In the genomic region with DNA sequence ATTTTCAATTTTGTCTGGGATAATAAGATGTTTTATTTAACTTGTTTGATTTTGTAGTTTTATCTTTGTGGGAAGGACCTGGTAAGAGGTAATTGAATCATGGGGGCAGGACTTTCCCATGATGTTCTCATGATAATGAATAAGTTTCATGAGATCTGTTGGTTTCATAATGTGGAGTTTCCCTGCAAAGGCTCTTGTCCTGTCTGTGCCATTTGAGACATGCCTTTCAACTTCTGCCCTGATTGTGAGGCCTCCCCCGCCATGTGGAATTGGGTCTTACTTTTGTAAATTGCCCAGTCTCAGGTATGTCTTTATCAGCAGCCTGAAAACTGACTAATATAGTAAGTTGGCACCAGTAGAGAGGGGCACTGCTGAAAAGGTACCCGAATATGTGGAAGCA, we compare ENCODE assay signal across 29 cellular contexts.
"Had no signal": no experiment of that assay in that cellular context is flagged by ENCODE, and none has a peak within 500 bp of the region (broad histone marks: within the 10 kb centered on the region; RNA-seq: fewer than 3 reads in every experiment).

No MANE protein-coding gene starts in this region.

- H3K9me3 ChIP-seq: gastrocnemius medialis had no signal

- H3K4me3 Mint-ChIP-seq: activated CD4-positive, alpha-beta memory T cell treated with anti-CD3 and anti-CD28 coated beads for 36 hours; activated CD4-positive, alpha-beta T cell treated with anti-CD3 and anti-CD28 coated beads for 36 hours; activated CD4-positive, alpha-beta T cell treated with anti-CD3 and anti-CD28 coated beads, Interleukin-2, amount 10 ng/mL, durations not matched to agents 24 days and 14 days; activated CD8-positive, alpha-beta memory T cell treated with anti-CD3 and anti-CD28 coated beads, Interleukin-2, amount 10 ng/mL, durations not matched to agents 7 days and 5 days; activated CD8-positive, alpha-beta T cell treated with anti-CD3 and anti-CD28 coated beads, Interleukin-2, amount 10 ng/mL, durations not matched to agents 7 days and 5 days; activated naive CD4-positive, alpha-beta T cell treated with anti-CD3 and anti-CD28 coated beads, Interleukin-2, amount 10 ng/mL, durations not matched to agents 7 days and 5 days; activated naive CD8-positive, alpha-beta T cell treated with anti-CD3 and anti-CD28 coated beads, Interleukin-2, amount 10 ng/mL, durations not matched to agents 7 days and 5 days; activated T-cell treated with anti-CD3 and anti-CD28 coated beads, Interleukin-2, amount 50 U/mL, for 72 hours; effector memory CD8-positive, alpha-beta T cell had no signal

- H3K4me1 ChIP-seq: gastrocnemius medialis had no signal

- FAIRE-seq: astrocyte had no signal

- H3K9me3 Mint-ChIP-seq: effector memory CD8-positive, alpha-beta T cell had no signal

- H3K4me1 Mint-ChIP-seq: activated CD4-positive, alpha-beta T cell treated with anti-CD3 and anti-CD28 coated beads, Interleukin-2, amount 10 ng/mL, durations not matched to agents 24 days and 14 days; activated CD8-positive, alpha-beta memory T cell treated with anti-CD3 and anti-CD28 coated beads, Interleukin-2, amount 10 ng/mL, durations not matched to agents 7 days and 5 days; activated naive CD4-positive, alpha-beta T cell treated with anti-CD3 and anti-CD28 coated beads, Interleukin-2, amount 10 ng/mL, durations not matched to agents 7 days and 5 days; activated naive CD8-positive, alpha-beta T cell treated with anti-CD3 and anti-CD28 coated beads, Interleukin-2, amount 10 ng/mL, durations not matched to agents 7 days and 5 days had no signal

- H3K27me3 ChIP-seq: brain microvascular endothelial cell, gastrocnemius medialis had no signal

- H3K27ac Mint-ChIP-seq: activated CD4-positive, alpha-beta memory T cell treated with anti-CD3 and anti-CD28 coated beads for 36 hours; activated CD4-positive, alpha-beta T cell treated with anti-CD3 and anti-CD28 coated beads for 36 hours; activated CD4-positive, alpha-beta T cell treated with anti-CD3 and anti-CD28 coated beads, Interleukin-2, amount 10 ng/mL, durations not matched to agents 24 days and 14 days; activated CD8-positive, alpha-beta memory T cell treated with anti-CD3 and anti-CD28 coated beads, Interleukin-2, amount 10 ng/mL, durations not matched to agents 7 days and 5 days; activated CD8-positive, alpha-beta T cell treated with anti-CD3 and anti-CD28 coated beads, Interleukin-2, amount 10 ng/mL, durations not matched to agents 7 days and 5 days; activated naive CD4-positive, alpha-beta T cell treated with anti-CD3 and anti-CD28 coated beads, Interleukin-2, amount 10 ng/mL, durations not matched to agents 7 days and 5 days; activated naive CD4-positive, alpha-beta T cell treated with anti-CD3 and anti-CD28 coated beads, Interleukin-2, amount 50 U/mL, for 72 hours; activated naive CD8-positive, alpha-beta T cell treated with anti-CD3 and anti-CD28 coated beads, Interleukin-2, amount 10 ng/mL, durations not matched to agents 7 days and 5 days; activated T-cell treated with anti-CD3 and anti-CD28 coated beads, Interleukin-2, amount 50 U/mL, for 72 hours; effector memory CD8-positive, alpha-beta T cell had no signal

- H3K4me3 ChIP-seq: gastrocnemius medialis had no signal

- H3K36me3 Mint-ChIP-seq: activated CD4-positive, alpha-beta memory T cell treated with anti-CD3 and anti-CD28 coated beads for 36 hours; activated CD8-positive, alpha-beta memory T cell treated with anti-CD3 and anti-CD28 coated beads, Interleukin-2, amount 10 ng/mL, durations not matched to agents 7 days and 5 days; activated naive CD4-positive, alpha-beta T cell treated with anti-CD3 and anti-CD28 coated beads, Interleukin-2, amount 10 ng/mL, durations not matched to agents 7 days and 5 days; activated naive CD8-positive, alpha-beta T cell treated with anti-CD3 and anti-CD28 coated beads, Interleukin-2, amount 10 ng/mL, durations not matched to agents 7 days and 5 days had no signal

- H3K36me3 ChIP-seq: brain microvascular endothelial cell, gastrocnemius medialis had no signal

- H3K27ac ChIP-seq: brain microvascular endothelial cell, epithelial cell of prostate, gastrocnemius medialis had no signal

- ATAC-seq: activated CD4-positive, alpha-beta T cell treated with anti-CD3 and anti-CD28 coated beads for 36 hours; activated CD8-positive, alpha-beta memory T cell treated with anti-CD3 and anti-CD28 coated beads, Interleukin-2, amount 10 ng/mL, durations not matched to agents 7 days and 5 days; activated CD8-positive, alpha-beta T cell treated with anti-CD3 and anti-CD28 coated beads, Interleukin-2, amount 10 ng/mL, durations not matched to agents 7 days and 5 days; activated naive CD4-positive, alpha-beta T cell treated with anti-CD3 and anti-CD28 coated beads, Interleukin-2, amount 50 U/mL, for 72 hours; activated T-cell treated with anti-CD3 and anti-CD28 coated beads, Interleukin-2, amount 50 U/mL, for 72 hours; effector memory CD8-positive, alpha-beta T cell; gastrocnemius medialis had no signal

- DNase-seq: activated CD4-positive, alpha-beta memory T cell treated with anti-CD3 and anti-CD28 coated beads for 36 hours; activated CD4-positive, alpha-beta T cell treated with anti-CD3 and anti-CD28 coated beads for 36 hours; activated CD4-positive, alpha-beta T cell treated with anti-CD3 and anti-CD28 coated beads, Interleukin-2, amount 10 ng/mL, durations not matched to agents 24 days and 14 days; activated CD4-positive, CD25-positive, alpha-beta regulatory T cell; activated CD4-positive, CD25-positive, alpha-beta regulatory T cell treated with anti-CD3 and anti-CD28 coated beads, Interleukin-2, amount 50 U/mL, for 72 hours; activated CD8-positive, alpha-beta memory T cell treated with anti-CD3 and anti-CD28 coated beads, Interleukin-2, amount 10 ng/mL, durations not matched to agents 7 days and 5 days; activated CD8-positive, alpha-beta memory T cell treated with anti-CD3 and anti-CD28 coated beads, Interleukin-2, amount 50 U/mL, for 4 hours; activated CD8-positive, alpha-beta T cell treated with anti-CD3 and anti-CD28 coated beads, Interleukin-2, amount 10 ng/mL, durations not matched to agents 7 days and 5 days; activated gamma-delta T cell; activated naive CD4-positive, alpha-beta T cell; activated naive CD4-positive, alpha-beta T cell treated with anti-CD3 and anti-CD28 coated beads, Interleukin-2, amount 10 ng/mL, durations not matched to agents 7 days and 5 days; activated naive CD8-positive, alpha-beta T cell treated with anti-CD3 and anti-CD28 coated beads, Interleukin-2, amount 10 ng/mL, durations not matched to agents 7 days and 5 days; activated T-cell treated with anti-CD3 and anti-CD28 coated beads, Interleukin-2, amount 50 U/mL, for 1 hour; activated T-cell treated with anti-CD3 and anti-CD28 coated beads, Interleukin-2, amount 50 U/mL, for 72 hours; amniotic stem cell; anterior cingulate cortex; brain microvascular endothelial cell; caudate nucleus; cortex of kidney; dermis blood vessel endothelial cell; effector CD4-positive, alpha-beta T cell; effector memory CD8-positive, alpha-beta T cell; foreskin fibroblast; gastrocnemius medialis; glutamatergic neuron; T-helper 2 cell had no signal
